8 cellular contexts compared by ENCODE assay signal in genomic region chr20:31968299-31969126, GRCh38. TPM values are rescaled to one million over a fixed set of nuclear protein-coding genes. Genes with fewer than 3 reads are reported as not detected.
A peak's percentile ranks its signal among the peaks of the same experiment; 100 is the strongest.
DNase-seq lines count a peak whose midpoint lies in the region; ATAC-seq and TF ChIP-seq lines count a peak whose summit lies in the region.

No MANE protein-coding gene starts in this region.

- no peaks in the 10 kb centered on the region for H3K79me2 ChIP-seq in HCT116 (ENCODE audit: insufficient read depth, low read length)

- peak; percentile 87 for ATAC-seq in HCT116

- H3K27me3 ChIP-seq in BLaER1 treated with 17β-estradiol and CSF1 and Interleukin-3, amounts not matched to agents 10 nM and 100 nM = peaks cover 16 to 37% (median 27%) of the 10 kb centered on the region in 11 experiments
- peaks cover 77% of the 10 kb centered on the region for H3K27me3 ChIP-seq in HCT116 (ENCODE audit: insufficient read depth, low read length)

- DNase-seq in HCT116 (ENCODE audit: low read depth, low spot score) (no peak), SK-MEL-5 (ENCODE audit: low read depth, low spot score) (peak; percentile 51), globus pallidus (ENCODE audit: low spot score) (peak; percentile 41), non-pigmented ciliary epithelial cell (ENCODE audit: low read depth) (peak; percentile 10), superior temporal gyrus (ENCODE audit: extremely low spot score) (peak; percentile 51), DMS114 treated with DMSO at 0.1 percent for 48 hours (lab: John Stamatoyannopoulos, UW; ENCODE audit: unreplicated experiment) (no peak)
- peak; percentile 80 for DNase-seq in activated naive CD4-positive, alpha-beta T cell treated with Interleukin-2 at 50 U/mL for 16 hours

- no peak overlapping the region for H2AFZ ChIP-seq in HCT116 (ENCODE audit: low read depth, low read length, poor library complexity, severe bottlenecking)

- no peaks in the 10 kb centered on the region for H3K9me2 ChIP-seq in HCT116 (ENCODE audit: insufficient read depth)

- H3K4me3 ChIP-seq in BLaER1 treated with 17β-estradiol and CSF1 and Interleukin-3, amounts not matched to agents 10 nM and 100 nM = peak overlapping the region; percentile 58 to 76 (median 65)
- no peak overlapping the region for H3K4me3 ChIP-seq in HCT116 (replicated peaks in 1 of 2; ENCODE audit: low read depth in 1 of 2, low read length in 2 of 2)

- H3K4me1 ChIP-seq in BLaER1 treated with 17β-estradiol and CSF1 and Interleukin-3, amounts not matched to agents 10 nM and 100 nM = peaks cover 19 to 60% (median 53%) of the 10 kb centered on the region in 10 experiments
- H3K4me1 ChIP-seq in HCT116 (ENCODE audit: control insufficient read depth in 1 of 2, insufficient read depth in 2 of 2, low read length in 2 of 2) = no peaks in the 10 kb centered on the region

- intact Hi-C loops in HCT116 (cut with micrococcal nuclease) = no loop called here

- CTCF ChIA-PET in HCT116 (lab: Charles Lee) = no interaction called here

- RAD21 ChIA-PET in HCT116 (lab: Charles Lee; ENCODE audit: low non-redundant PET in 1 of 2, low total read pairs in 2 of 2, uncharacterized antibody in 2 of 2, unreplicated experiment in 2 of 2) = no interaction called here

- H3K27ac ChIP-seq in BLaER1 treated with 17β-estradiol and CSF1 and Interleukin-3, amounts not matched to agents 10 nM and 100 nM = no peak overlapping the region
- no peak overlapping the region for H3K27ac ChIP-seq in HCT116 (ENCODE audit: low read depth, low read length)

- in situ Hi-C loops in SK-MEL-5 (cut with HindIII; ENCODE audit: low pct_unique_long_range_greater_than_20kb, low sequenced_read_pairs) = no loop called here

- BruUV-seq in HCT116 (replicated peaks; lab: Mats Ljungman, UMichigan) = no TSS peak

- H3K4me2 ChIP-seq in BLaER1 treated with 17β-estradiol and CSF1 and Interleukin-3, amounts not matched to agents 10 nM and 100 nM = peak overlapping the region; percentile 92 to 100 (median 98)
- H3K4me2 ChIP-seq in HCT116 (ENCODE audit: low read length) = no peak overlapping the region

- peaks cover 0 to 20% (median 0%) of the 10 kb centered on the region in 11 experiments; a peak in 6 of 22 replicates for H4K20me1 ChIP-seq in BLaER1 treated with 17β-estradiol and CSF1 and Interleukin-3, amounts not matched to agents 10 nM and 100 nM
- H4K20me1 ChIP-seq in HCT116 (ENCODE audit: insufficient read depth) = no peaks in the 10 kb centered on the region

- no peak for TF ChIP-seq RAD21 in HCT116 (IDR thresholded peaks at IDR 0.05; ENCODE audit: low read depth)

- H3K9me3 ChIP-seq in BLaER1 treated with 17β-estradiol and CSF1 and Interleukin-3, amounts not matched to agents 10 nM and 100 nM (replicated peaks in 1 of 11) = no peaks in the 10 kb centered on the region
- no peaks in the 10 kb centered on the region for H3K9me3 ChIP-seq in HCT116 (ENCODE audit: control insufficient read depth in 1 of 2, insufficient read depth in 1 of 2, low read depth in 1 of 2, low read length in 2 of 2)

- 0 out of 22 replicates have a peak overlapping the region, but pooled peaks of 1 of the 11 experiments have one; percentile 14 for H3K9ac ChIP-seq in BLaER1 treated with 17β-estradiol and CSF1 and Interleukin-3, amounts not matched to agents 10 nM and 100 nM
- no peak overlapping the region for H3K9ac ChIP-seq in HCT116 (ENCODE audit: low read length)

- POLR2A ChIA-PET in HCT116 (lab: Charles Lee) = no interaction called here

- TF ChIP-seq CTCF in HCT116 (IDR thresholded peaks at IDR 0.05 in 2 of 3, conservative IDR thresholded peaks at IDR 0.05 in 1 of 3; ENCODE audit: borderline replicate concordance in 1 of 3, insufficient read depth in 1 of 3, low read depth in 2 of 3, low read length in 2 of 3) = no peak

- H3K36me3 ChIP-seq in BLaER1 treated with 17β-estradiol and CSF1 and Interleukin-3, amounts not matched to agents 10 nM and 100 nM = no peaks in the 10 kb centered on the region
- no peaks in the 10 kb centered on the region for H3K36me3 ChIP-seq in HCT116 (ENCODE audit: control insufficient read depth in 1 of 2, insufficient read depth in 2 of 2, low read length in 2 of 2)

- no peak for TF ChIP-seq POLR2A in HCT116 (IDR thresholded peaks at IDR 0.05; ENCODE audit: borderline replicate concordance, extremely low read depth, insufficient read depth, insufficient read length)

TF ChIP-seq in HCT116, 20 proteins besides CTCF, POLR2A, EP300 and RAD21:
- TF ChIP-seq, protein P1, sequence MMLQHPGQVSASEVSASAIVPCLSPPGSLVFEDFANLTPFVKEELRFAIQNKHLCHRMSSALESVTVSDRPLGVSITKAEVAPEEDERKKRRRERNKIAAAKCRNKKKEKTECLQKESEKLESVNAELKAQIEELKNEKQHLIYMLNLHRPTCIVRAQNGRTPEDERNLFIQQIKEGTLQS (IDR thresholded peaks at IDR 0.05) = no peak
- no peak for TF ChIP-seq JUND (IDR thresholded peaks at IDR 0.05)
- TF ChIP-seq FOSL1 (IDR thresholded peaks at IDR 0.05; ENCODE audit: low read depth) = no peak
- TF ChIP-seq, protein P2, sequence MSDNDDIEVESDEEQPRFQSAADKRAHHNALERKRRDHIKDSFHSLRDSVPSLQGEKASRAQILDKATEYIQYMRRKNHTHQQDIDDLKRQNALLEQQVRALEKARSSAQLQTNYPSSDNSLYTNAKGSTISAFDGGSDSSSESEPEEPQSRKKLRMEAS (IDR thresholded peaks at IDR 0.05) = no peak
- no peak for TF ChIP-seq TCF7L2 (IDR thresholded peaks at IDR 0.05; ENCODE audit: borderline replicate concordance, extremely low read depth, insufficient read depth, insufficient read length)
- TF ChIP-seq CBX3 (IDR thresholded peaks at IDR 0.05; ENCODE audit: low read depth) = peak; percentile 69; the same call in 1 of the 2 replicates
- no peak for TF ChIP-seq EZH2phosphoT487 (IDR thresholded peaks at IDR 0.05; ENCODE audit: borderline replicate concordance)
- TF ChIP-seq SIN3A (IDR thresholded peaks at IDR 0.05; ENCODE audit: low read depth) = peak; percentile 75; the same call in 1 of the 2 replicates
- no peak for TF ChIP-seq ZFX (IDR thresholded peaks at IDR 0.05)
- TF ChIP-seq EGR1 (IDR thresholded peaks at IDR 0.05; ENCODE audit: low read depth) = no peak
- no peak for TF ChIP-seq YY1 (IDR thresholded peaks at IDR 0.05; ENCODE audit: extremely low read depth, insufficient replicate concordance, low read depth, low read length)
- TF ChIP-seq POLR2AphosphoS5 (IDR thresholded peaks at IDR 0.05; ENCODE audit: low read depth, low read length) = peak; percentile 45; the same call in 1 of the 2 replicates
- no peak for TF ChIP-seq ZNF274 (IDR thresholded peaks at IDR 0.05; ENCODE audit: low read depth, low read length)

RNA-seq across cellular contexts. Expression of gene XKR7, which starts 0.6 kb away (rescaled TPM):
- total RNA-seq in HCT116 (2021; ENCODE audit: unreplicated experiment) = not detected
- polyA plus RNA-seq in HCT116 (2012) = not detected in 2 replicates
- 0.03 and 0.11 TPM in 2 replicates for total RNA-seq in SK-MEL-5 (2014; rRNA removed; shearing (Covaris generic))
- polyA plus RNA-seq in SK-MEL-5 (2015; cell fraction: cytosol; rRNA removed) = not detected in 2 replicates
- polyA plus RNA-seq in SK-MEL-5 (2015; cell fraction: nucleus; rRNA removed) = not detected in 2 replicates

RNA-seq across cellular contexts. Expression of gene PDRG1, which starts 16.7 kb away (rescaled TPM):
- total RNA-seq in HCT116 (2021; ENCODE audit: unreplicated experiment) = 18.7 TPM
- 18.1 and 20.0 TPM in 2 replicates for polyA plus RNA-seq in HCT116 (2012)
- total RNA-seq in SK-MEL-5 (2014; rRNA removed; shearing (Covaris generic)) = 12.2 and 13.9 TPM in 2 replicates
- polyA plus RNA-seq in SK-MEL-5 (2015; cell fraction: cytosol; rRNA removed) = 25.7 and 27.7 TPM in 2 replicates
- polyA plus RNA-seq in SK-MEL-5 (2015; cell fraction: nucleus; rRNA removed) = 10.8 and 17.5 TPM in 2 replicates

RNA-seq across cellular contexts. Expression of gene CCM2L, which starts 41.7 kb away (rescaled TPM):
- total RNA-seq in HCT116 (2021; ENCODE audit: unreplicated experiment) = 1.4 TPM
- 0.75 and 1.3 TPM in 2 replicates for polyA plus RNA-seq in HCT116 (2012)
- total RNA-seq in SK-MEL-5 (2014; rRNA removed; shearing (Covaris generic)) = 0.08 and 0.16 TPM in 2 replicates
- polyA plus RNA-seq in SK-MEL-5 (2015; cell fraction: cytosol; rRNA removed) = 0.15 and 0.27 TPM in 2 replicates
- not detected in 2 replicates for polyA plus RNA-seq in SK-MEL-5 (2015; cell fraction: nucleus; rRNA removed)

Comparison
In these comparisons a context has a peak if more than half of its experiments do, and no peak if none do; other contexts are left out.
1. H3K4me3 ChIP-seq: peak in BLaER1 treated with 17β-estradiol and CSF1 and Interleukin-3, amounts not matched to agents 10 nM and 100 nM (10 of 10); none in HCT116 (0 of 2).
2. DNase-seq: peak in SK-MEL-5 (single experiment), activated naive CD4-positive, alpha-beta T cell treated with Interleukin-2 at 50 U/mL for 16 hours (single experiment), globus pallidus (single experiment), non-pigmented ciliary epithelial cell (single experiment) and superior temporal gyrus (single experiment); none in HCT116 (single experiment) and DMS114 treated with DMSO at 0.1 percent for 48 hours (single experiment).